In the genomic region with DNA sequence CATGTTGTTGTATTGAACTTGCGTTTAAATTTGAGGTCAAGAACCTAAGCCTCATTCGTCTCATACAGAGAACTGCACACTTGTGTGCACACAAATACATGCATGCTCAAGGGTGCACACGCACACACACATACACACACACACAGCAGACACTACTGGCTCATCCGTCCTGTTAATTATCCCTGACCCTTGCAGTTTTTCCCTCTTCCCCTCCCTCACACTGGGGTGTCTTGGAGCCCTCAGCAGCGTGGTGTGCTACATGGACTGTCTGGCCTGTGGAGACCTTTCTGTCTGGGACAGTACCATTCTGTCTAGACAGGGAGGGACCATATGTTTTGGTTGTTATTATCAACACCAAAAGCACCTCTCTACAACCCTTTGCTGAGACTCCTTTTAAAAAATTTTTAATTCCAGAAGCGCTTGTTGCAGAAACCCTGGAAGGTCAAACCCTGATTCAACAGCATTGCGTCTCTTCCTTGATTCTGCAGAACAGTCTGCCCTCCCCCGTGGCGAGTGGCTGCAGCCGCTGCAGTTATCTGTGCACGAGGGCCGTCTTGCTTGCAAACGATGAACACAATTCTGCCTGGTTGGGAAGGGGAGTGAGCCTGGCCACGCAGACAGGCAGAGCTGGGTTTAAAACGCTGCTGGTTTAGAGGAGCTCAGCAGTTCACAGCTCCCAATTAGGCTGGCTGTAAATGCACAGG, we compare ENCODE assay signal across 8 cellular contexts.
DNase-seq lines count a peak whose midpoint lies in the region; ATAC-seq, FAIRE-seq and TF ChIP-seq lines count a peak whose summit lies in the region.

No MANE protein-coding gene starts in this region.

- no peak overlapping the region for H3K27ac ChIP-seq in BLaER1

- no peaks in the 10 kb centered on the region for H3K4me1 ChIP-seq in BLaER1

- H3K27me3 ChIP-seq in BLaER1: no peaks in the 10 kb centered on the region

- H3K4me2 ChIP-seq in BLaER1: peak overlapping the region; percentile 16

- no peaks in the 10 kb centered on the region for H3K36me3 ChIP-seq in BLaER1

- FAIRE-seq in islet of Langerhans (lab: Jason Lieb, UNC) (peak; percentile 86), urothelium cell line (lab: Jason Lieb, UNC) (no peak)

- no peaks in the 10 kb centered on the region for H4K20me1 ChIP-seq in BLaER1

- no peak for ATAC-seq in HG03354 (IDR thresholded peaks at IDR 0.05; ENCODE audit: poor library complexity, severe bottlenecking, unreplicated experiment)

- H3K4me3 ChIP-seq in BLaER1: no peak overlapping the region

- no peak for TF ChIP-seq POLR2A in erythroblast (IDR thresholded peaks at IDR 0.05; ENCODE audit: low read length)

- H3K9me3 ChIP-seq in BLaER1: no peaks in the 10 kb centered on the region

- DNase-seq in NCI-H1694 treated with DMSO at 0.1 percent for 48 hours (lab: John Stamatoyannopoulos, UW) (peak; percentile 70), amygdala (lab: John Stamatoyannopoulos, UW) (peak in 47 of 56 donors; percentile 2 to 64 (median 26)), urothelium cell line (ENCODE audit: low spot score) (peak; percentile 68), erythroblast (lab: John Stamatoyannopoulos, UW) (no peak), NCI-H2171 (lab: John Stamatoyannopoulos, UW) (no peak)

- H3K9ac ChIP-seq in BLaER1: no peak overlapping the region

Comparison
In these comparisons a context has a peak if more than half of its experiments do, and no peak if none do; other contexts are left out.
1. DNase-seq: peak in NCI-H1694 treated with DMSO at 0.1 percent for 48 hours (single experiment), amygdala (47 of 56) and urothelium cell line (single experiment); none in erythroblast (0 of 2) and NCI-H2171 (single experiment).